9 cellular contexts compared by ENCODE assay signal in the genomic region with DNA sequence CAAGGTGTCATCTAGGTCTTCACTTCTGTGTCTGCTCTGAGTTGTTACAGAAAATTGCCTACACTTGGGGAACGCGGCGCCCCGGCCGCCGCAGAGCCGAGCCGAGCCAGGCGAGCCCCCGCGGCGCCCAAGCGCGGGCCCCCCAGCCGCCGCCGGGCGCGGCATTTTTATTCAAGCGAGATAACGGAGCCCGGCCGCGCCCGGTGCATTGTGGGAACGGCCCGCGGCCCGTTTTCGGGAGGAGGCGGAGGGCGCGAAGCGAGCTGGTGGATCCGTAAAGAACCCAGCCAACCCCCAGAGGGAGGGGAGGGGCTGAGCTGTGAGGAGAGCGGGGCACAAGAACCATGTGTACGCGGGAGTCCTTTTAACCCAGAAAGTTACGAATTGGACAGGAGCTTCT.
A peak's percentile ranks its signal among the peaks of the same experiment; 100 is the strongest.
DNase-seq lines count a peak whose midpoint lies in the region; ATAC-seq and TF ChIP-seq lines count a peak whose summit lies in the region.
"Had no signal": no experiment of that assay in that cellular context is flagged by ENCODE, and none has a peak within 500 bp of the region (broad histone marks: within the 10 kb centered on the region; RNA-seq: fewer than 3 reads in every experiment).

No MANE protein-coding gene starts in this region.

- no peaks in the 10 kb centered on the region for H3K36me3 ChIP-seq in ascending aorta

- H3K4me1 ChIP-seq in ascending aorta, result no peaks in the 10 kb centered on the region

- H3K4me3 ChIP-seq in ascending aorta, result peak overlapping the region; percentile 46 to 50

- DNase-seq in stimulated activated CD4-positive, alpha-beta T cell treated with anti-CD3 and anti-CD28 coated beads, Interleukin-1b, Interleukin-23, amount 100 ng/mL, for 48 hours, result peak; percentile 13
- DNase-seq in stimulated activated CD4-positive, alpha-beta T cell treated with anti-CD3 and anti-CD28 coated beads, Interleukin-12 subunit alpha, Interleukin-12 subunit beta, amount 100 ng/mL, for 4 hours, result no peak
- DNase-seq in ascending aorta (ENCODE audit: low spot score in 2 of 2) (no peak), iPS-NIHi11 (ENCODE audit: low spot score) (peak; percentile 69)
- DNase-seq in stimulated activated CD4-positive, alpha-beta T cell treated with anti-CD3 and anti-CD28 coated beads, Interleukin-4, amount 100 ng/mL, for 1 hour, result peak; percentile 6
- DNase-seq in activated CD4-positive, CD25-positive, alpha-beta regulatory T cell treated with anti-CD3 and anti-CD28 coated beads, Interleukin-2, amount 50 U/mL, for 72 hours, result no peak
- DNase-seq: activated T-cell treated with anti-CD3 and anti-CD28 coated beads, Interleukin-2, amount 50 U/mL, for 4 hours had no signal

- no peak for TF ChIP-seq CTCF in ascending aorta (IDR thresholded peaks at IDR 0.05)

- no peak overlapping the region for H3K27ac ChIP-seq in ascending aorta

- peaks cover 0 to 12% of the 10 kb centered on the region in 2 donors for H3K9me3 ChIP-seq in ascending aorta

- ATAC-seq in GM21619 (IDR thresholded peaks at IDR 0.05; ENCODE audit: unreplicated experiment) (no peak), HG03571 (IDR thresholded peaks at IDR 0.05; ENCODE audit: unreplicated experiment) (no peak)

- intact Hi-C loops in ascending aorta (cut with DNase I), result no loop called here

- H3K27me3 ChIP-seq in ascending aorta, result no peaks in the 10 kb centered on the region

Comparison
In these comparisons a context has a peak if more than half of its experiments do, and no peak if none do; other contexts are left out.
1. DNase-seq: peak in stimulated activated CD4-positive, alpha-beta T cell treated with anti-CD3 and anti-CD28 coated beads, Interleukin-1b, Interleukin-23, amount 100 ng/mL, for 48 hours (single experiment), iPS-NIHi11 (single experiment) and stimulated activated CD4-positive, alpha-beta T cell treated with anti-CD3 and anti-CD28 coated beads, Interleukin-4, amount 100 ng/mL, for 1 hour (single experiment); none in stimulated activated CD4-positive, alpha-beta T cell treated with anti-CD3 and anti-CD28 coated beads, Interleukin-12 subunit alpha, Interleukin-12 subunit beta, amount 100 ng/mL, for 4 hours (single experiment), ascending aorta (0 of 2) and activated CD4-positive, CD25-positive, alpha-beta regulatory T cell treated with anti-CD3 and anti-CD28 coated beads, Interleukin-2, amount 50 U/mL, for 72 hours (single experiment).